ENCODE assay signal across 1 cellular context in genomic region chr4:129095811-129096454, GRCh38.
TF ChIP-seq lines count a peak whose summit lies in the region.

Gene C4orf33, plus strand, starts transcription at chr4:129096152. Its CDS starts 6,459 bp downstream, at chr4:129102611.

TF ChIP-seq in GM12878, 131 proteins besides CTCF, POLR2A, EP300 and RAD21 (continued from another document and continues in another):
- no peak for TF ChIP-seq E4F1 (IDR thresholded peaks at IDR 0.05; ENCODE audit: borderline replicate concordance, partially characterized antibody)
- TF ChIP-seq POU2F2 (IDR thresholded peaks at IDR 0.05; ENCODE audit: borderline replicate concordance, low read depth, low read length), result peak; percentile 59; the same call in 1 of the 3 replicates
- TF ChIP-seq PAX8 (IDR thresholded peaks at IDR 0.05), result no peak
- TF ChIP-seq ZNF207 (IDR thresholded peaks at IDR 0.05; ENCODE audit: borderline replicate concordance), result no peak
- TF ChIP-seq TCF7 (IDR thresholded peaks at IDR 0.05; ENCODE audit: borderline replicate concordance), result no peak
- TF ChIP-seq SKIL (IDR thresholded peaks at IDR 0.05; ENCODE audit: low read depth, poor library complexity, severe bottlenecking), result no peak
- no peak for TF ChIP-seq CHD1 (IDR thresholded peaks at IDR 0.05; ENCODE audit: low read depth, low read length)
- TF ChIP-seq SREBF1 (IDR thresholded peaks at IDR 0.05; ENCODE audit: low read length), result no peak
- TF ChIP-seq USF2 (IDR thresholded peaks at IDR 0.05; ENCODE audit: borderline replicate concordance, low read depth, low read length), result no peak
- no peak; the same call in 1 of the 2 replicates for TF ChIP-seq RB1 (IDR thresholded peaks at IDR 0.05; ENCODE audit: borderline replicate concordance)
- TF ChIP-seq BHLHE40 (IDR thresholded peaks at IDR 0.05; ENCODE audit: borderline replicate concordance in 1 of 2, low read depth in 2 of 2, low read length in 1 of 2), result no peak; a peak in 1 of 4 replicates
- TF ChIP-seq STAT3 (IDR thresholded peaks at IDR 0.05; ENCODE audit: low read depth, low read length), result 0 out of 2 replicates have a peak, but pooled peaks have one; percentile 18
- no peak for TF ChIP-seq SRF (IDR thresholded peaks at IDR 0.05; ENCODE audit: low read depth in 2 of 2, low read length in 2 of 2)
- no peak for TF ChIP-seq BMI1 (IDR thresholded peaks at IDR 0.05; ENCODE audit: borderline replicate concordance)
- TF ChIP-seq ZBED1 (IDR thresholded peaks at IDR 0.05; ENCODE audit: borderline replicate concordance), result no peak
- TF ChIP-seq KDM1A (IDR thresholded peaks at IDR 0.05; ENCODE audit: borderline replicate concordance), result no peak
- no peak for TF ChIP-seq NR2C2 (IDR thresholded peaks at IDR 0.05; ENCODE audit: borderline replicate concordance, control insufficient read depth, insufficient read length, low read depth)
- no peak for TF ChIP-seq IRF3 (IDR thresholded peaks at IDR 0.05)
- TF ChIP-seq SREBF2 (IDR thresholded peaks at IDR 0.05; ENCODE audit: low read length), result no peak
- TF ChIP-seq RELA (IDR thresholded peaks at IDR 0.05; ENCODE audit: borderline replicate concordance, partially characterized antibody), result peak; percentile 60
- TF ChIP-seq ZNF274 (IDR thresholded peaks at IDR 0.05; ENCODE audit: insufficient read depth, insufficient read length), result no peak
- TF ChIP-seq ATF7 (IDR thresholded peaks at IDR 0.05; ENCODE audit: low read depth), result no peak
- TF ChIP-seq IRF4 (IDR thresholded peaks at IDR 0.05; ENCODE audit: low read depth, low read length), result no peak
- TF ChIP-seq FOXK2 (IDR thresholded peaks at IDR 0.05), result no peak
- no peak for TF ChIP-seq JUNB (IDR thresholded peaks at IDR 0.05)
- no peak for TF ChIP-seq NFIC (IDR thresholded peaks at IDR 0.05; ENCODE audit: low read depth, low read length)
- no peak for TF ChIP-seq FOS (IDR thresholded peaks at IDR 0.05; ENCODE audit: borderline replicate concordance, extremely low read depth, insufficient read length)
- TF ChIP-seq ZSCAN29 (IDR thresholded peaks at IDR 0.05), result no peak
- TF ChIP-seq IKZF2 (IDR thresholded peaks at IDR 0.05), result peak; percentile 89
- peak; percentile 96 for TF ChIP-seq POLR2AphosphoS5 (IDR thresholded peaks at IDR 0.05; ENCODE audit: low read length)
- no peak for TF ChIP-seq CHD4 (IDR thresholded peaks at IDR 0.05)
- no peak for TF ChIP-seq SUPT20H (IDR thresholded peaks at IDR 0.05; ENCODE audit: borderline replicate concordance, control insufficient read depth, low read depth, low read length)
- no peak for TF ChIP-seq NR2C1 (IDR thresholded peaks at IDR 0.05)
- peak; percentile 59 for TF ChIP-seq EED (IDR thresholded peaks at IDR 0.05; ENCODE audit: low read depth)
- peak; percentile 83 for TF ChIP-seq NR2F1 (conservative IDR thresholded peaks at IDR 0.05)
- no peak for TF ChIP-seq EGR1 (IDR thresholded peaks at IDR 0.05; ENCODE audit: borderline replicate concordance in 1 of 2, low read depth in 2 of 2, low read length in 2 of 2)
- TF ChIP-seq CREB1 (IDR thresholded peaks at IDR 0.05; ENCODE audit: low read depth), result no peak
- TF ChIP-seq STAT1 (conservative IDR thresholded peaks at IDR 0.05), result no peak
- TF ChIP-seq PKNOX1 (IDR thresholded peaks at IDR 0.05), result no peak
- TF ChIP-seq CBX5 (IDR thresholded peaks at IDR 0.05; ENCODE audit: low read depth), result no peak
- 0 out of 2 replicates have a peak, but pooled peaks have one; percentile 12 for TF ChIP-seq RUNX3 (IDR thresholded peaks at IDR 0.05; ENCODE audit: low read length)
- no peak for TF ChIP-seq ZBTB11 (CRISPR knock-in tag; IDR thresholded peaks at IDR 0.05)
- TF ChIP-seq RBBP5 (conservative IDR thresholded peaks at IDR 0.05), result no peak
- TF ChIP-seq MTA2 (IDR thresholded peaks at IDR 0.05; ENCODE audit: low read depth), result peak; percentile 45; the same call in 1 of the 2 replicates
- TF ChIP-seq ETV6 (conservative IDR thresholded peaks at IDR 0.05 in 1 of 2, IDR thresholded peaks at IDR 0.05 in 1 of 2; ENCODE audit: borderline replicate concordance in 1 of 2, low read depth in 1 of 2), result no peak; a peak in 1 of 4 replicates
- TF ChIP-seq MAX (IDR thresholded peaks at IDR 0.05; ENCODE audit: low read depth, low read length), result no peak
- TF ChIP-seq RELB (IDR thresholded peaks at IDR 0.05; ENCODE audit: low read depth), result peak; percentile 83
- no peak for TF ChIP-seq BRCA1 (IDR thresholded peaks at IDR 0.05; ENCODE audit: low read depth, low read length)
- TF ChIP-seq MEF2B (IDR thresholded peaks at IDR 0.05; ENCODE audit: partially characterized antibody, poor library complexity, severe bottlenecking), result no peak
- TF ChIP-seq ZBTB40 (IDR thresholded peaks at IDR 0.05; ENCODE audit: borderline replicate concordance), result no peak
